1 cellular context compared by ENCODE assay signal in genomic region chr20:51661609-51662178, GRCh38.
A peak's percentile ranks its signal among the peaks of the same experiment; 100 is the strongest.
TF ChIP-seq lines count a peak whose summit lies in the region.

No MANE protein-coding gene starts in this region.

TF ChIP-seq in HepG2, 621 proteins besides CTCF, POLR2A, EP300 and RAD21 (continued from another document and continues in another):
- TF ChIP-seq ZBTB4 (CRISPR knock-in tag; IDR thresholded peaks at IDR 0.05; ENCODE audit: borderline replicate concordance): no peak
- TF ChIP-seq ZNF44 (CRISPR knock-in tag; IDR thresholded peaks at IDR 0.05): no peak
- TF ChIP-seq ZBTB2 (CRISPR knock-in tag; IDR thresholded peaks at IDR 0.05; ENCODE audit: low read depth): no peak
- no peak for TF ChIP-seq HNRNPH1 (optimal IDR thresholded peaks at IDR 0.05; ENCODE audit: low read depth, low read length)
- TF ChIP-seq ZNF432 (CRISPR knock-in tag; IDR thresholded peaks at IDR 0.05; ENCODE audit: borderline replicate concordance): no peak
- TF ChIP-seq BHLHE40 (IDR thresholded peaks at IDR 0.05; ENCODE audit: low read length): 0 out of 2 replicates have a peak, but pooled peaks have one; percentile 36
- TF ChIP-seq ZNF256 (CRISPR knock-in tag; conservative IDR thresholded peaks at IDR 0.05): no peak
- peak; percentile 20; the same call in 1 of the 2 replicates for TF ChIP-seq ZNF652 (CRISPR knock-in tag; IDR thresholded peaks at IDR 0.05; ENCODE audit: borderline replicate concordance, low read depth)
- no peak for TF ChIP-seq ZKSCAN1 (IDR thresholded peaks at IDR 0.05; ENCODE audit: low read length)
- TF ChIP-seq ZNF407 (CRISPR knock-in tag; IDR thresholded peaks at IDR 0.05; ENCODE audit: not compliant biosample characterization): no peak
- no peak for TF ChIP-seq POGK (CRISPR knock-in tag; conservative IDR thresholded peaks at IDR 0.05)
- TF ChIP-seq HDAC6 (IDR thresholded peaks at IDR 0.05; ENCODE audit: low read depth, low read length): no peak
- no peak for TF ChIP-seq STAT6 (CRISPR knock-in tag; IDR thresholded peaks at IDR 0.05; ENCODE audit: borderline replicate concordance)
- no peak for TF ChIP-seq FLYWCH1 (CRISPR knock-in tag; IDR thresholded peaks at IDR 0.05)
- TF ChIP-seq FUBP1 (CRISPR knock-in tag; IDR thresholded peaks at IDR 0.05; ENCODE audit: borderline replicate concordance): no peak
- TF ChIP-seq BCL6 (CRISPR knock-in tag; IDR thresholded peaks at IDR 0.05): peak; percentile 45; the same call in 1 of the 2 replicates
- peak; percentile 47; the same call in 1 of the 2 replicates for TF ChIP-seq ZNF878 (CRISPR knock-in tag; IDR thresholded peaks at IDR 0.05)
- TF ChIP-seq ZNF343 (CRISPR knock-in tag; IDR thresholded peaks at IDR 0.05): no peak
- TF ChIP-seq KDM4B (CRISPR knock-in tag; IDR thresholded peaks at IDR 0.05): no peak
- TF ChIP-seq THAP11 (CRISPR knock-in tag; IDR thresholded peaks at IDR 0.05): peak; percentile 38; the same call in 1 of the 2 replicates
- no peak for TF ChIP-seq ZNF615 (CRISPR knock-in tag; IDR thresholded peaks at IDR 0.05; ENCODE audit: borderline replicate concordance)
- TF ChIP-seq ZFX (CRISPR knock-in tag; IDR thresholded peaks at IDR 0.05; ENCODE audit: low read depth): no peak
- TF ChIP-seq RFX5 (IDR thresholded peaks at IDR 0.05; ENCODE audit: low read depth, low read length): 0 out of 2 replicates have a peak, but pooled peaks have one; percentile 30
- no peak for TF ChIP-seq CENPBD1 (CRISPR knock-in tag; IDR thresholded peaks at IDR 0.05; ENCODE audit: borderline replicate concordance, low read depth)
- TF ChIP-seq SIX1 (CRISPR knock-in tag; IDR thresholded peaks at IDR 0.05; ENCODE audit: borderline replicate concordance): peak; percentile 81; the same call in 1 of the 2 replicates
- TF ChIP-seq PAX8 (CRISPR knock-in tag; IDR thresholded peaks at IDR 0.05; ENCODE audit: borderline replicate concordance): no peak
- no peak for TF ChIP-seq HOXA5 (CRISPR knock-in tag; IDR thresholded peaks at IDR 0.05)
- no peak for TF ChIP-seq BCL3 (CRISPR knock-in tag; IDR thresholded peaks at IDR 0.05)
- TF ChIP-seq TOE1 (CRISPR knock-in tag; IDR thresholded peaks at IDR 0.05): no peak
- no peak for TF ChIP-seq RAD51 (IDR thresholded peaks at IDR 0.05; ENCODE audit: borderline replicate concordance)
- TF ChIP-seq FOXK1 (CRISPR knock-in tag; IDR thresholded peaks at IDR 0.05; ENCODE audit: borderline replicate concordance, low read depth): peak; percentile 56; the same call in 1 of the 2 replicates
- TF ChIP-seq ZNF660 (CRISPR knock-in tag; IDR thresholded peaks at IDR 0.05; ENCODE audit: borderline replicate concordance, low read depth): no peak
- no peak for TF ChIP-seq HNF4G (IDR thresholded peaks at IDR 0.05; ENCODE audit: borderline replicate concordance, low read depth, low read length)
- TF ChIP-seq HNF4G (CRISPR knock-in tag; IDR thresholded peaks at IDR 0.05; ENCODE audit: borderline replicate concordance, low read depth): no peak
- peak; percentile 59; the same call in 1 of the 2 replicates for TF ChIP-seq CBFB (CRISPR knock-in tag; IDR thresholded peaks at IDR 0.05)
- TF ChIP-seq SOX5 (CRISPR knock-in tag; IDR thresholded peaks at IDR 0.05; ENCODE audit: borderline replicate concordance): peak; percentile 84; the same call in 1 of the 2 replicates
- no peak for TF ChIP-seq AGO1 (IDR thresholded peaks at IDR 0.05; ENCODE audit: low read depth, low read length, poor library complexity, severe bottlenecking)
- TF ChIP-seq DNMT3B (CRISPR knock-in tag; conservative IDR thresholded peaks at IDR 0.05): no peak
- TF ChIP-seq ZSCAN12 (CRISPR knock-in tag; IDR thresholded peaks at IDR 0.05): no peak
- 0 out of 2 replicates have a peak, but pooled peaks have one; percentile 51 for TF ChIP-seq FOXA1 (IDR thresholded peaks at IDR 0.05)
- TF ChIP-seq FOXA1 (CRISPR knock-in tag; IDR thresholded peaks at IDR 0.05): peak; percentile 80
- no peak for TF ChIP-seq RFXAP (CRISPR knock-in tag; IDR thresholded peaks at IDR 0.05; ENCODE audit: borderline replicate concordance)
